9 cellular contexts compared by ENCODE assay signal in the genomic region with DNA sequence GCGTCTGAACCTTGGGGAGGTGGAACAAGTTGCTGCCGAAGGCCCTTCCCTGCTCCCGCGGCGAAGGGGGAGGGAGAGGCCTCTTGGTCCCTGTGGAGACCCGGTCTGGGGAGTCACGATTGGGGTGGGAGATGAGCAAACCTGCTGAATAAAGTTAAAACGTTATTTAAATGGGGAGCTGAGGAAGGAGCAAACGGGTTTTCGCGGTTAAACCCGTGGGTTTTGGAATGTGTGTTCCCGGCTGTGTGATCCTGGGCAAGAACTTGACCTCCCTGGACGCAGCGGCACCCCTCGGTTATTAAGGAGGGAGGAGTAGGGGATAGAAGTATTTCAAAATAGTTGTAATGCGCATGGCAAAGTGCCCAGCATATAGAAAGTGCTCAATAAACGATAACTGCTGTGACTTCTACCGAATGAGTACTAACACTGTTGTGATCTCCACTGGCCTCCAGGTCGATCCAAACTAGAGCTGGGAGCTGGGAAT. TPM values are rescaled to one million over a fixed set of nuclear protein-coding genes. Genes with fewer than 3 reads are reported as not detected.
A peak's percentile ranks its signal among the peaks of the same experiment; 100 is the strongest.
DNase-seq lines count a peak whose midpoint lies in the region; ATAC-seq and TF ChIP-seq lines count a peak whose summit lies in the region.
"Had no signal": no experiment of that assay in that cellular context is flagged by ENCODE, and none has a peak within 500 bp of the region (broad histone marks: within the 10 kb centered on the region; RNA-seq: fewer than 3 reads in every experiment).

No MANE protein-coding gene starts in this region.

- no peak for ATAC-seq in Right ventricle myocardium inferior
- ATAC-seq in left cardiac atrium: no peak
- no peak for ATAC-seq in lower lobe of right lung
- ATAC-seq in HG03565 (IDR thresholded peaks at IDR 0.05; ENCODE audit: unreplicated experiment): no peak

- peaks cover 49% of the 10 kb centered on the region for H3K4me1 Mint-ChIP-seq in brain

- no peak overlapping the region for H3K27ac ChIP-seq in lower lobe of right lung
- H3K27ac ChIP-seq in urinary bladder (ENCODE audit: low read depth): no peak overlapping the region

- no peaks in the 10 kb centered on the region for H3K36me3 Mint-ChIP-seq in brain

- peaks cover 0 to 3% (median 0%) of the 10 kb centered on the region in 5 experiments for H3K9me3 Mint-ChIP-seq in brain

- peaks cover 17% of the 10 kb centered on the region for H3K27me3 Mint-ChIP-seq in brain

- peaks cover 28% of the 10 kb centered on the region for H3K27me3 ChIP-seq in lower lobe of right lung (ENCODE audit: low read depth)

- peak overlapping the region in 3 of 5 experiments; percentile 30 to 62 (median 56) for H3K27ac Mint-ChIP-seq in brain

- H3K9me3 ChIP-seq in lower lobe of right lung: no peaks in the 10 kb centered on the region

- no peaks in the 10 kb centered on the region for H3K36me3 ChIP-seq in lower lobe of right lung
- no peaks in the 10 kb centered on the region for H3K36me3 ChIP-seq in urinary bladder (ENCODE audit: insufficient read depth)

- H3K4me3 ChIP-seq in lower lobe of right lung (peak overlapping the region; percentile 62), urinary bladder (ENCODE audit: low read depth, low read length) (peak overlapping the region; percentile 44)

- DNase-seq in Right ventricle myocardium inferior (ENCODE audit: missing footprints): peak; percentile 20
- no peak for DNase-seq in left cardiac atrium
- no peak for DNase-seq in lower lobe of right lung
- no peak for DNase-seq in AG20443 (ENCODE audit: low spot score)
- DNase-seq in effector CD8-positive, alpha-beta T cell (lab: John Stamatoyannopoulos, UW): no peak

- 32% methylated on average over 20 of the region's 20 CpGs for WGBS in urinary bladder

- TF ChIP-seq CTCF in brain (conservative IDR thresholded peaks at IDR 0.05) (no peak), lower lobe of right lung (IDR thresholded peaks at IDR 0.05) (no peak)

- peak overlapping the region; percentile 56 to 80 (median 76) for H3K4me3 Mint-ChIP-seq in brain

- H3K4me1 ChIP-seq in lower lobe of right lung: peaks cover 28% of the 10 kb centered on the region
- H3K4me1 ChIP-seq in urinary bladder (ENCODE audit: insufficient read depth): no peaks in the 10 kb centered on the region

- intact Hi-C loops in Right ventricle myocardium inferior (cut with DNase I): no loop called here
- intact Hi-C loops in left cardiac atrium (cut with DNase I): loop anchor here (1.0 to 10.0 kb wide), 2 partner anchors 127 to 267 kb away; no protein-coding TSS in a partner anchor
- intact Hi-C loops in lower lobe of right lung (cut with DNase I): no loop called here

RNA-seq across cellular contexts. Expression of a gene that starts 3.4 kb away (rescaled TPM):
- total RNA-seq in Right ventricle myocardium inferior: 4.0 TPM
- 1 to 10 TPM; 5.2 to 5.3 TPM for total RNA-seq in left cardiac atrium
- 1.2 TPM for polyA plus RNA-seq in brain (ENCODE audit: insufficient read depth, low read depth, low replicate concordance)
- total RNA-seq in lower lobe of right lung: 3.8 TPM
- 1.6 TPM for total RNA-seq in urinary bladder
- 7.4 TPM for polyA plus RNA-seq in urinary bladder
- total RNA-seq: HT-29 had no signal

RNA-seq across cellular contexts. Expression of a gene that starts 6.5 kb away (rescaled TPM):
- total RNA-seq in Right ventricle myocardium inferior (not detected), left cardiac atrium (not detected), lower lobe of right lung (not detected), urinary bladder (not detected)
- polyA plus RNA-seq in brain (ENCODE audit: insufficient read depth, low read depth, low replicate concordance) (not detected), urinary bladder (not detected)
- total RNA-seq: HT-29 had no signal

RNA-seq across cellular contexts. Expression of a gene that starts 7.4 kb away (rescaled TPM):
- 14.9 TPM for total RNA-seq in Right ventricle myocardium inferior
- total RNA-seq in left cardiac atrium: 10 to 100 TPM; 13.4 to 24.3 TPM
- 26.6 TPM for polyA plus RNA-seq in brain (ENCODE audit: insufficient read depth, low read depth, low replicate concordance)
- total RNA-seq in lower lobe of right lung: 18.0 TPM
- total RNA-seq in urinary bladder: 6.8 TPM
- 60.4 TPM for polyA plus RNA-seq in urinary bladder

RNA-seq across cellular contexts. Expression of a gene that starts 9.4 kb away (rescaled TPM):
- total RNA-seq in Right ventricle myocardium inferior: not detected
- not detected for total RNA-seq in left cardiac atrium
- not detected for polyA plus RNA-seq in brain (ENCODE audit: insufficient read depth, low read depth, low replicate concordance)
- total RNA-seq in lower lobe of right lung: not detected
- not detected for total RNA-seq in urinary bladder
- polyA plus RNA-seq in urinary bladder: 0.18 TPM

RNA-seq across cellular contexts. Expression of a gene that starts 15.0 kb away (rescaled TPM):
- total RNA-seq in Right ventricle myocardium inferior (1.8 TPM), left cardiac atrium (under 1 TPM; 0.60 to 0.85 TPM), lower lobe of right lung (25.0 TPM), urinary bladder (5.3 TPM)
- polyA plus RNA-seq in brain (ENCODE audit: insufficient read depth, low read depth, low replicate concordance) (0.70 TPM), urinary bladder (4.2 TPM)

Comparison
In these comparisons a context has a peak if more than half of its experiments do, and no peak if none do; other contexts are left out.
1. intact Hi-C loops: an anchor here in left cardiac atrium (1.0 to 10.0 kb wide); none called in Right ventricle myocardium inferior and lower lobe of right lung.